8 cellular contexts compared by ENCODE assay signal in genomic region chr9:125889122-125889523, GRCh38.
A peak's percentile ranks its signal among the peaks of the same experiment; 100 is the strongest.
DNase-seq lines count a peak whose midpoint lies in the region; ATAC-seq and TF ChIP-seq lines count a peak whose summit lies in the region.

No MANE protein-coding gene starts in this region.

- H3K4me1 Mint-ChIP-seq in activated T-helper 17 cell treated with anti-CD3 and anti-CD28 coated beads, Interleukin-2, amount 50 U/mL, for 72 hours: peaks cover 5% of the 10 kb centered on the region

- H3K4me3 Mint-ChIP-seq in activated T-helper 17 cell treated with anti-CD3 and anti-CD28 coated beads, Interleukin-2, amount 50 U/mL, for 72 hours: peak overlapping the region; percentile 63

- TF ChIP-seq POLR2A in heart left ventricle (IDR thresholded peaks at IDR 0.05): no peak

- no peaks in the 10 kb centered on the region for H3K9me3 Mint-ChIP-seq in activated T-helper 17 cell treated with anti-CD3 and anti-CD28 coated beads, Interleukin-2, amount 50 U/mL, for 72 hours

- no peaks in the 10 kb centered on the region for H3K36me3 Mint-ChIP-seq in activated T-helper 17 cell treated with anti-CD3 and anti-CD28 coated beads, Interleukin-2, amount 50 U/mL, for 72 hours (ENCODE audit: low read depth)

- H3K4me1 ChIP-seq in ES-I3 (ENCODE audit: insufficient read depth, low read length) (peaks cover 37% of the 10 kb centered on the region), heart left ventricle (peaks cover 0 to 48% (median 24%) of the 10 kb centered on the region in 12 donors)

- WGBS in heart left ventricle, 4 donors: 6 to 21% (median 11%) methylated on average over 20 to 22 of the region's 22 CpGs

- peak overlapping the region in 11 of 12 donors; percentile 44 to 85 (median 73) for H3K27ac ChIP-seq in heart left ventricle

- TF ChIP-seq CTCF in heart left ventricle (IDR thresholded peaks at IDR 0.05): no peak

- ATAC-seq in HG03135 (IDR thresholded peaks at IDR 0.05; ENCODE audit: unreplicated experiment): peak; percentile 28
- ATAC-seq in activated T-helper 17 cell treated with anti-CD3 and anti-CD28 coated beads, Interleukin-2, amount 50 U/mL, for 72 hours (replicated peaks): peak; percentile 32
- ATAC-seq in heart left ventricle: peak; percentile 80 to 89 (median 86)
- no peak for ATAC-seq in HG03571 (IDR thresholded peaks at IDR 0.05; ENCODE audit: unreplicated experiment)
- no peak for ATAC-seq in HG03520 (IDR thresholded peaks at IDR 0.05; ENCODE audit: unreplicated experiment)

- peak overlapping the region; percentile 71; the same call in 1 of the 2 replicates for H3K9ac ChIP-seq in ES-I3 (ENCODE audit: low read depth, low read length)

- H3K27me3 Mint-ChIP-seq in activated T-helper 17 cell treated with anti-CD3 and anti-CD28 coated beads, Interleukin-2, amount 50 U/mL, for 72 hours: peaks cover 17% of the 10 kb centered on the region

- peak overlapping the region; percentile 29 to 69 (median 60) for H3K4me3 ChIP-seq in heart left ventricle

- H3K27ac Mint-ChIP-seq in activated T-helper 17 cell treated with anti-CD3 and anti-CD28 coated beads, Interleukin-2, amount 50 U/mL, for 72 hours: no peak overlapping the region

- H3K9me3 ChIP-seq in ES-I3 (ENCODE audit: control insufficient read depth, insufficient read depth, low read length) (no peaks in the 10 kb centered on the region), heart left ventricle (no peaks in the 10 kb centered on the region)

- H3K36me3 ChIP-seq in ES-I3 (ENCODE audit: insufficient read depth, low read length) (no peaks in the 10 kb centered on the region), heart left ventricle (no peaks in the 10 kb centered on the region)

- DNase-seq in heart left ventricle: peak; percentile 35 to 67 (median 40)
- peak; percentile 70 for DNase-seq in pons (ENCODE audit: low spot score)
- no peak for DNase-seq in RKO (ENCODE audit: low spot score)

- intact Hi-C loops in heart left ventricle (cut with DNase I): loop anchor here in 7 of 10 donors (5.0 to 10.0 kb wide), 3 partner anchors 134 to 142 kb away; partner anchors contain the start of gene PBX3 (in 5 of the 7)

- peaks cover 0 to 6% (median 0%) of the 10 kb centered on the region in 9 donors for H3K27me3 ChIP-seq in heart left ventricle

Comparison
In these comparisons a context has a peak if more than half of its experiments do, and no peak if none do; other contexts are left out.
1. ATAC-seq: peak in HG03135 (single experiment), activated T-helper 17 cell treated with anti-CD3 and anti-CD28 coated beads, Interleukin-2, amount 50 U/mL, for 72 hours (single experiment) and heart left ventricle (4 of 4); none in HG03571 (single experiment) and HG03520 (single experiment).